ENCODE assay signal across 8 cellular contexts in the genomic region with DNA sequence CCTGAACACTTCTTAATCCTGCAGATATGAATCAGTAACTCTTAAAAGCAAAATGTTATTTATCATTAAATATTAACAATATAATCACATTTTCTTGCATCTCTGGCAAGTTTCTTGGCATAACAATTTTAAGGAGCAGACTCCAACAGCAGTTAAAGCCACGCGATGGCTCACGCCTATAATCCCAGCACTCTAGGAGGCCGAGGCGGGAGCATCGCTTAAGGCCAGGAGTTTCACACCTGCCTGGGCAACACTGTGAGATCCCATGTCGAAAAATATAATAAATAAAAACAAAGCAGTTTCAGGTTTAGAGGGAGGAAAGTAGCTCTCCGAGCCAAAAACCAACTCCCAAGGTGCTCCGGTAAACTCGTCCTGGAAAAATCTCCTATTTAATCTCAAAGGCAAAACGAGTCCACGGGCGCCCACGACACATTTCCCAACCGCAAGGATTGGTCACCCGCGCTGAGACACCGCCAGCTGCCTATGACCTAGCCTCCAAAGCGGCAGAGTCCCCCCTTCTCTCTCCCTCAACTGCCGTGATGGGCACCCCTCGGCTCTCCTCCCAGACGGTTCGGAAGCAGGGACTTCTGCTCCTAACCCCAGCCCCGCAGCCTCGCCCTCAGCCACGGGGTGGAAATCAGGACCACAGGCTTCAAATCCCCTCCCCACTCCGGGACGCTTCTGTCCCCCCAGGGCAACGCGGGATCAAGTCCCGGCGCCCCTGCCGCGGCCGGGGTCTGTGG. TPM values are rescaled to one million over a fixed set of nuclear protein-coding genes. Genes with fewer than 3 reads are reported as not detected.
A peak's percentile ranks its signal among the peaks of the same experiment; 100 is the strongest.
DNase-seq lines count a peak whose midpoint lies in the region; ATAC-seq, FAIRE-seq and TF ChIP-seq lines count a peak whose summit lies in the region.
"Not testable (repeated sequence)": the region's sequence is repeated elsewhere in the genome, so short reads cannot be mapped to it uniquely, and the experiment has no call there.

No MANE protein-coding gene starts in this region.

- peaks cover 19% of the 10 kb centered on the region; the same call in 1 of the 2 replicates for H4K20me1 ChIP-seq in PC-9 (ENCODE audit: insufficient read depth)

- TF ChIP-seq CTCF in A549 (IDR thresholded peaks at IDR 0.05); PC-9 (conservative IDR thresholded peaks at IDR 0.05); lower lobe of right lung (IDR thresholded peaks at IDR 0.05): not testable (repeated sequence)

- H3K9me3 ChIP-seq in A549; PC-9 (ENCODE audit: insufficient read depth, low read depth); esophagus (ENCODE audit: control insufficient read depth in 2 of 2, insufficient read depth in 1 of 2, low read depth in 1 of 2, low read length in 1 of 2); lower lobe of right lung; skeletal muscle tissue (ENCODE audit: control insufficient read depth in 3 of 3, low read length in 3 of 3): not testable (repeated sequence)

- peak overlapping the region; percentile 83 to 96 (median 91) for H3K9ac ChIP-seq in skeletal muscle tissue (ENCODE audit: low read depth in 1 of 3, low read length in 3 of 3)

- peaks cover 63% of the 10 kb centered on the region for H3K79me2 ChIP-seq in PC-9 (ENCODE audit: low read depth)

- 8% methylated on average over 24 of the region's 35 CpGs for WGBS in A549 (ENCODE audit: missing lambda C conversion rate)
- WGBS in esophagus, 2 donors = 4 to 5% methylated on average over 35 of the region's 35 CpGs

- intact Hi-C loops in PC-9 (cut with micrococcal nuclease; ENCODE audit: unreplicated experiment) = loop anchor here (5.0 kb wide), 1 partner anchor 36 kb away; the partner anchor contains the start of gene KCTD7
- intact Hi-C loops in lower lobe of right lung (cut with DNase I) = not testable (repeated sequence)

- FAIRE-seq in A549 (lab: Jason Lieb, UNC) = not testable (repeated sequence)

- H3K27ac Mint-ChIP-seq in activated naive CD4-positive, alpha-beta T cell treated with anti-CD3 and anti-CD28 coated beads, Interleukin-2, amount 10 ng/mL, durations not matched to agents 7 days and 5 days = peak overlapping the region; percentile 85

- H3K4me1 ChIP-seq in A549 = peaks cover 16% of the 10 kb centered on the region
- H3K4me1 ChIP-seq in PC-9 (replicated peaks; ENCODE audit: insufficient read depth) = peaks cover 17% of the 10 kb centered on the region
- not testable (repeated sequence) for H3K4me1 ChIP-seq in esophagus (ENCODE audit: control insufficient read depth in 2 of 2, insufficient read depth in 2 of 2, low read length in 1 of 2)
- peaks cover 34% of the 10 kb centered on the region for H3K4me1 ChIP-seq in lower lobe of right lung
- H3K4me1 ChIP-seq in skeletal muscle tissue (ENCODE audit: control insufficient read depth in 3 of 3, insufficient read depth in 3 of 3, low read length in 3 of 3) = peaks cover 12 to 25% (median 18%) of the 10 kb centered on the region in 3 donors

- peak overlapping the region; percentile 84 for H3K4me2 ChIP-seq in A549
- peak overlapping the region; percentile 84 for H3K4me2 ChIP-seq in PC-9

- not testable (repeated sequence) for TF ChIP-seq POLR2A in A549 (IDR thresholded peaks at IDR 0.05; ENCODE audit: low read length)

- H3K4me3 ChIP-seq in A549 (peak overlapping the region; percentile 98), PC-9 (peak overlapping the region; percentile 97), esophagus (ENCODE audit: low read depth in 1 of 2, low read length in 2 of 2) (peak overlapping the region; percentile 75 to 97), lower lobe of right lung (peak overlapping the region; percentile 93), skeletal muscle tissue (ENCODE audit: low read length in 3 of 3) (peak overlapping the region; percentile 79 to 95 (median 93))

- H3K27ac ChIP-seq in A549 = peak overlapping the region; percentile 90 to 93
- H3K27ac ChIP-seq in PC-9 = peak overlapping the region; percentile 43
- H3K27ac ChIP-seq in esophagus (ENCODE audit: low read depth in 2 of 2, low read length in 1 of 2) = peak overlapping the region; percentile 99 to 100
- H3K27ac ChIP-seq in lower lobe of right lung = peak overlapping the region; percentile 94
- peak overlapping the region; percentile 95 for H3K27ac ChIP-seq in skeletal muscle tissue (ENCODE audit: low read depth, low read length)

- H3K4me1 Mint-ChIP-seq in activated naive CD4-positive, alpha-beta T cell treated with anti-CD3 and anti-CD28 coated beads, Interleukin-2, amount 10 ng/mL, durations not matched to agents 7 days and 5 days = peaks cover 51% of the 10 kb centered on the region

- CTCF ChIA-PET in A549 (lab: Yijun Ruan, JAX); PC-9 (lab: Charles Lee); activated naive CD4-positive, alpha-beta T cell treated with anti-CD3 and anti-CD28 coated beads, Interleukin-2, amount 10 ng/mL, durations not matched to agents 7 days and 5 days (lab: Charles Lee): not testable (repeated sequence)

- H3K27me3 Mint-ChIP-seq in activated naive CD4-positive, alpha-beta T cell treated with anti-CD3 and anti-CD28 coated beads, Interleukin-2, amount 10 ng/mL, durations not matched to agents 7 days and 5 days = not testable (repeated sequence)

- BruUV-seq in PC-9 (replicated peaks; lab: Mats Ljungman, UMichigan) = TSS peak; percentile 38

- H3F3A ChIP-seq in PC-9 (ENCODE audit: insufficient read depth, low read depth) = not testable (repeated sequence)

- POLR2A ChIA-PET in A549 (lab: Yijun Ruan, JAX) (interaction anchor here (0.6 to 1.0 kb wide), 2 partner anchors 37 to 390 kb away, joined by 4 to 7 read pairs; partner anchors contain the start of gene KCTD7), PC-9 (lab: Charles Lee; ENCODE audit: unreplicated experiment) (interaction anchor here (0.6 kb wide), 1 partner anchor 38 kb away, joined by 7 read pairs; the partner anchor contains the start of gene KCTD7)

- H3K36me3 ChIP-seq in PC-9 (ENCODE audit: low read depth); esophagus (ENCODE audit: control insufficient read depth in 2 of 2, insufficient read depth in 2 of 2, low read length in 1 of 2); lower lobe of right lung; skeletal muscle tissue (ENCODE audit: control insufficient read depth in 3 of 3, insufficient read depth in 3 of 3, low read length in 3 of 3): not testable (repeated sequence)

- ATAC-seq in A549 = peak; percentile 45 to 55; a peak in 5 of 6 replicates
- ATAC-seq in GM19023 (IDR thresholded peaks at IDR 0.05; ENCODE audit: unreplicated experiment) = peak; percentile 14
- peak; percentile 14 for ATAC-seq in HG03097 (IDR thresholded peaks at IDR 0.05; ENCODE audit: low FRiP score, unreplicated experiment)
- peak; percentile 59 to 62 for ATAC-seq in lower lobe of right lung

- TF ChIP-seq EP300 in A549 (IDR thresholded peaks at IDR 0.05) = not testable (repeated sequence)

- not testable (repeated sequence) for H3K36me3 Mint-ChIP-seq in activated naive CD4-positive, alpha-beta T cell treated with anti-CD3 and anti-CD28 coated beads, Interleukin-2, amount 10 ng/mL, durations not matched to agents 7 days and 5 days

- TF ChIP-seq RAD21 in A549 (conservative IDR thresholded peaks at IDR 0.05 in 1 of 2, IDR thresholded peaks at IDR 0.05 in 1 of 2) = not testable (repeated sequence)

- not testable (repeated sequence) for H3K9me3 Mint-ChIP-seq in activated naive CD4-positive, alpha-beta T cell treated with anti-CD3 and anti-CD28 coated beads, Interleukin-2, amount 10 ng/mL, durations not matched to agents 7 days and 5 days

- peak overlapping the region; percentile 99 for H3K4me3 Mint-ChIP-seq in activated naive CD4-positive, alpha-beta T cell treated with anti-CD3 and anti-CD28 coated beads, Interleukin-2, amount 10 ng/mL, durations not matched to agents 7 days and 5 days

- H3K9me2 ChIP-seq in PC-9 (ENCODE audit: insufficient read depth) = not testable (repeated sequence)

- peak in 1 of 2 experiments; percentile 8 for DNase-seq in A549 (ENCODE audit: low read depth in 1 of 2, low spot score in 1 of 2)
- not testable (repeated sequence) for DNase-seq in PC-9; activated naive CD4-positive, alpha-beta T cell treated with anti-CD3 and anti-CD28 coated beads, Interleukin-2, amount 10 ng/mL, durations not matched to agents 7 days and 5 days; lower lobe of right lung

- not testable (repeated sequence) for H3K27me3 ChIP-seq in PC-9 (ENCODE audit: insufficient read depth, low read depth); esophagus (ENCODE audit: control insufficient read depth in 1 of 2, insufficient read depth in 2 of 2, low read length in 2 of 2); lower lobe of right lung (ENCODE audit: low read depth); skeletal muscle tissue (ENCODE audit: control insufficient read depth in 3 of 3, insufficient read depth in 3 of 3, low read length in 3 of 3)

- H2AFZ ChIP-seq in PC-9 = peak overlapping the region; percentile 87

RNA-seq across cellular contexts. Expression of gene KCTD7, which starts 37.5 kb away (rescaled TPM):
- polyA plus RNA-seq in A549 (2011; rRNA removed) (10.3 and 11.7 TPM in 2 replicates), A549 (2017; fragmentation: RNase III; extraction: RNeasy Plus Mini Kit Qiagen cat#74134 plus additional on column Dnase treatment) (7.4 to 9.7 TPM (median 8.1 TPM) in 3 replicates), esophagus (1 to 10 TPM; 1.9 to 2.9 TPM)
- polyA plus RNA-seq in A549 (2012; cell fraction: cytosol; rRNA removed) = 8.3 and 9.9 TPM in 2 replicates
- polyA plus RNA-seq in A549 (2012; cell fraction: nucleus; rRNA removed) = 16.1 and 16.9 TPM in 2 replicates
- 14.8 and 17.3 TPM in 2 replicates for polyA minus RNA-seq in A549 (2011; rRNA and poly(A)+ RNA removed)
- total RNA-seq in PC-9 (2021) (7.1 and 9.8 TPM in 2 replicates), lower lobe of right lung (12.6 TPM), skeletal muscle tissue (9.4 TPM)

Comparison
In these comparisons a context has a peak if more than half of its experiments do, and no peak if none do; other contexts are left out.
1. H3K27ac ChIP-seq: peak in every context shown above with its lines; median percentile 100 in esophagus; 95 in skeletal muscle tissue; 94 in lower lobe of right lung; 92 in A549; 43 in PC-9.